In the genomic region with DNA sequence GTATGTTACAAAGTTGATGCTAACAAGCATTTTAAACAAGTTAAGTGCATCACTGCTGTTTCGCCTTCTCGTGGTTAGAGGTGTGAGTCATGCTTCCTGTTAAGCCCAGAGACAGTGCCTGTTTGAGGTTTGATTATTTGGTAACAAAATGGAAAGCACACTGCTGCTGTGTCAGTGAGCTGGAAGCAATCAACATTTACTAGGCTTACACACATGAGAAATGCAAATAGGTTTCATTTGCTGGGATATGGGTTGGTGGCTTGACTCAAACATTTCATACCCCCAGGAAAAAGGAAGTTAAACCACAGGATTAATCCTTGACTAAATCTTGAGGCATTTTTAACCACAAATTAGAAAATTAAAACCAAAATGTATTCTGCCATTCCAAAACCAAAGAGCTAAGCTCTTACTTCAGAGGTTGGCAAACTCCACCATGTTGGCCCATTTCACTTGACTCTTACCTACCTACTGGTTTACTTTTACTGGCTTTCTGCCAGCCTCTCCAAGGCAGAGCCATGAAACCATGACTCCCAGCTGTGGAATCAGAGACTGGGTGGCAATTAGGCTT, we compare ENCODE assay signal across 9 cellular contexts.
DNase-seq lines count a peak whose midpoint lies in the region; ATAC-seq and TF ChIP-seq lines count a peak whose summit lies in the region.
"Had no signal": no experiment of that assay in that cellular context is flagged by ENCODE, and none has a peak within 500 bp of the region (broad histone marks: within the 10 kb centered on the region; RNA-seq: fewer than 3 reads in every experiment).

No MANE protein-coding gene starts in this region.

- peak; percentile 3 for TF ChIP-seq CTCF in foreskin keratinocyte (conservative IDR thresholded peaks at IDR 0.05)
- no peak for TF ChIP-seq CTCF in prostate gland (IDR thresholded peaks at IDR 0.05)

- no peak overlapping the region for H3K4me3 ChIP-seq in prostate gland

- H3K36me3 ChIP-seq in prostate gland: no peaks in the 10 kb centered on the region

- intact Hi-C loops in prostate gland (cut with DNase I): no loop called here

- TF ChIP-seq POLR2A in prostate gland (IDR thresholded peaks at IDR 0.05): no peak

- DNase-seq in stimulated activated naive CD4-positive, alpha-beta T cell treated with Interleukin-2 at 50 U/mL for 16 hours (lab: John Stamatoyannopoulos, UW): peak; percentile 51
- DNase-seq in stimulated activated naive CD4-positive, alpha-beta T cell (lab: John Stamatoyannopoulos, UW): no peak
- DNase-seq in NCI-H774 (lab: John Stamatoyannopoulos, UW) (peak; percentile 12), foreskin keratinocyte (peak; percentile 98 to 99), prostate gland (ENCODE audit: low spot score) (no peak)
- peak; percentile 23 for DNase-seq in activated CD8-positive, alpha-beta memory T cell treated with anti-CD3 and anti-CD28 coated beads, Interleukin-2, amount 50 U/mL, for 1 hour (ENCODE audit: extremely low read depth)
- DNase-seq in stimulated activated CD8-positive, alpha-beta memory T cell treated with anti-CD3 and anti-CD28 coated beads, Interleukin-12 subunit alpha, Interleukin-12 subunit beta, amount 100 ng/mL, for 24 hours (ENCODE audit: extremely low read depth): peak; percentile 11
- DNase-seq: naive B cell had no signal

- peaks cover 2% of the 10 kb centered on the region for H3K27me3 ChIP-seq in foreskin keratinocyte
- no peaks in the 10 kb centered on the region for H3K27me3 ChIP-seq in prostate gland (replicated peaks; ENCODE audit: insufficient read depth)

- 30% methylated on average over 2 of the region's 2 CpGs for WGBS in prostate gland

- no peaks in the 10 kb centered on the region for H3K9me3 ChIP-seq in prostate gland

- H3K4me1 ChIP-seq in foreskin keratinocyte (peaks cover 13% of the 10 kb centered on the region), prostate gland (replicated peaks) (no peaks in the 10 kb centered on the region)

- H3K27ac ChIP-seq in foreskin keratinocyte: no peak overlapping the region
- no peak overlapping the region for H3K27ac ChIP-seq in prostate gland

- ATAC-seq in HG03108 (IDR thresholded peaks at IDR 0.05; ENCODE audit: unreplicated experiment) (peak; percentile 97), foreskin keratinocyte (peak; percentile 99)

Comparison
In these comparisons a context has a peak if more than half of its experiments do, and no peak if none do; other contexts are left out.
1. DNase-seq: peak in stimulated activated naive CD4-positive, alpha-beta T cell treated with Interleukin-2 at 50 U/mL for 16 hours (single experiment), NCI-H774 (single experiment), activated CD8-positive, alpha-beta memory T cell treated with anti-CD3 and anti-CD28 coated beads, Interleukin-2, amount 50 U/mL, for 1 hour (single experiment), foreskin keratinocyte (2 of 2) and stimulated activated CD8-positive, alpha-beta memory T cell treated with anti-CD3 and anti-CD28 coated beads, Interleukin-12 subunit alpha, Interleukin-12 subunit beta, amount 100 ng/mL, for 24 hours (single experiment); none in stimulated activated naive CD4-positive, alpha-beta T cell (0 of 6) and prostate gland (single experiment).